In genomic region chr9:17863213-17863883, GRCh38 we compare ENCODE assay signal across 15 cellular contexts.
A peak's percentile ranks its signal among the peaks of the same experiment; 100 is the strongest.
DNase-seq lines count a peak whose midpoint lies in the region; ATAC-seq, FAIRE-seq and TF ChIP-seq lines count a peak whose summit lies in the region.
"Had no signal": no experiment of that assay in that cellular context is flagged by ENCODE, and none has a peak within 500 bp of the region (broad histone marks: within the 10 kb centered on the region; RNA-seq: fewer than 3 reads in every experiment).

No MANE protein-coding gene starts in this region.

- peak; percentile 76 for FAIRE-seq in GM12891 (lab: Jason Lieb, UNC)

- TF ChIP-seq POLR2A in GM12891 (IDR thresholded peaks at IDR 0.05; ENCODE audit: low read depth, low read length), result no peak
- TF ChIP-seq POLR2A in esophagus squamous epithelium (IDR thresholded peaks at IDR 0.05), result no peak

- H3K27ac ChIP-seq in esophagus squamous epithelium, result no peak overlapping the region

- no peak for DNase-seq in GM12891 (ENCODE audit: insufficient read length, low spot score)
- no peak for DNase-seq in medulla oblongata (ENCODE audit: extremely low spot score)
- DNase-seq in esophagus squamous epithelium (lab: John Stamatoyannopoulos, UW), result no peak
- no peak for DNase-seq in activated CD4-positive, alpha-beta T cell treated with anti-CD3 and anti-CD28 coated beads for 4 hours
- no peak for DNase-seq in NOMO-1 treated with dmso at 0.1 percent for 144 hours (lab: John Stamatoyannopoulos, UW; ENCODE audit: unreplicated experiment)
- DNase-seq: activated CD8-positive, alpha-beta T cell treated with anti-CD3 and anti-CD28 coated beads for 36 hours; NCI-H526; posterior cingulate gyrus; stimulated activated CD4-positive, alpha-beta T cell treated with anti-CD3 and anti-CD28 coated beads, Interleukin-4, amount 100 ng/mL, for 24 hours; substantia nigra had no signal

- WGBS in esophagus squamous epithelium, 2 donors, result 61 to 72% methylated on average over 4 of the region's 4 CpGs

- intact Hi-C loops in esophagus squamous epithelium (cut with DNase I), result no loop called here

- H3K4me1 ChIP-seq in esophagus squamous epithelium, result no peaks in the 10 kb centered on the region

- H3K27me3 ChIP-seq in esophagus squamous epithelium, result no peaks in the 10 kb centered on the region

- ATAC-seq in GM19397 (IDR thresholded peaks at IDR 0.05; ENCODE audit: unreplicated experiment) (peak; percentile 88), HG02798 (IDR thresholded peaks at IDR 0.05; ENCODE audit: poor library complexity, unreplicated experiment) (peak; percentile 88), HG03457 (IDR thresholded peaks at IDR 0.05; ENCODE audit: unreplicated experiment) (peak; percentile 87)
- ATAC-seq: activated CD8-positive, alpha-beta T cell treated with anti-CD3 and anti-CD28 coated beads for 36 hours; HCT116; SK-N-SH treated with all-trans-retinoic acid at 6 μM for 48 hours had no signal

- H3K4me3 ChIP-seq in esophagus squamous epithelium, result no peak overlapping the region

- TF ChIP-seq CTCF in esophagus squamous epithelium (IDR thresholded peaks at IDR 0.05), result no peak

- no peaks in the 10 kb centered on the region for H3K36me3 ChIP-seq in esophagus squamous epithelium

- no peaks in the 10 kb centered on the region for H3K9me3 ChIP-seq in esophagus squamous epithelium

TF ChIP-seq in GM12891, 5 proteins besides CTCF, POLR2A, EP300 and RAD21:
- TF ChIP-seq TAF1 (IDR thresholded peaks at IDR 0.05; ENCODE audit: low read depth, low read length) (no peak), POLR2AphosphoS5 (IDR thresholded peaks at IDR 0.05; ENCODE audit: low read depth, low read length) (no peak), SPI1 (IDR thresholded peaks at IDR 0.05; ENCODE audit: low read depth, low read length) (no peak), PAX5 (IDR thresholded peaks at IDR 0.05; ENCODE audit: insufficient read depth, low read length, severe bottlenecking) (peak; percentile 75), POU2F2 (IDR thresholded peaks at IDR 0.05; ENCODE audit: low read depth, low read length) (no peak)
TF ChIP-seq in GM12891: peak in this region for 1.
